12 cellular contexts compared by ENCODE assay signal in the genomic region with DNA sequence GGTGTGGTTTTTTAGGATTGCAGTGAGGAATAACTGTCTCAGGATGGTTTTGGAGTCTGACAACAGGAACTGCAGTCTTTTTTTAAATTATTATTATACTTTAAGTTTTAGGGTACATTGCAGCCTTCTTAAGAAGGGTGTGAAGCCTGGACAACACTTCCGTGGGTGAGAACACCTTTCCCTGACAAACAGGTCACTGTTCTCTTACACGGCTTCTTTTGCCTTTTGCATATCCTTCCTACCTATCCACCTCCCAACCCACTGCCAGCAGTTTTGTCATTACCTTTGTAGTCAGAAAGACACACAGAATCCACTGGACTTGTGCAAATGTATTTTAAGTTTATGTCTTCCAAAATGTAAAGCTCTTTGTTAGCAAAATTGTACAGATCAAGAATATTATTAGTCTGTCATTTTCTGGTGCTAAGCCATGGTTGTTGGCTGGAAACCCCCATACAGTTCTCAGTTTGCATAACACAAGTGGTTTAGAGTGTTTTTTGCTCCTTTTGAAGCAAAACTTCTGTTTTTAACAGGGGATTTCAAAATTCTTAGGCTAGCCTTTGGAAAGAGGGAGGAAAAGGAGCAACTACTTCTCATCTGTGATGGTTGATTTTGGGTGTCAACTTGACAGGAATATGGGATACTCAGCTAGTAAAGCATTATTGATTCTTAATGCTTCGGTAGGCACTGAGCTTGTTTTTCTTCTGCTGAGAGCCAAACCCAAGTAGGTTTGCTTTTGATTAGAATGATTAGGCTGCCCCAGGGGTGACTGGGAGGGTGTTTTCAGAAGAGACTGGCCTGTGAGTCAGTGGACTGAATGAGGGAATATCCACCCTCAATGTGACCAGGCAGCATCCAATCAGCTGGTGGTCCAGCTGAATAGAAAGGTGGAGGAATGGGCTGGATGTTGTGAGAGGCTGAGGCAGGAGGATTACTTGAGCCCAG. TPM values are rescaled to one million over a fixed set of nuclear protein-coding genes. Genes with fewer than 3 reads are reported as not detected.
DNase-seq lines count a peak whose midpoint lies in the region; ATAC-seq and FAIRE-seq lines count a peak whose summit lies in the region.
"Had no signal": no experiment of that assay in that cellular context is flagged by ENCODE, and none has a peak within 500 bp of the region (broad histone marks: within the 10 kb centered on the region; RNA-seq: fewer than 3 reads in every experiment).

No MANE protein-coding gene starts in this region.

- no peaks in the 10 kb centered on the region for H3K36me3 Mint-ChIP-seq in stimulated activated effector memory CD8-positive, alpha-beta T cell treated with anti-CD3 and anti-CD28 coated beads, Interleukin-12 subunit alpha, Interleukin-12 subunit beta, amount 100 ng/mL, for 72 hours

- peak overlapping the region; percentile 33 for H3K27ac Mint-ChIP-seq in stimulated activated effector memory CD8-positive, alpha-beta T cell treated with anti-CD3 and anti-CD28 coated beads, Interleukin-12 subunit alpha, Interleukin-12 subunit beta, amount 100 ng/mL, for 72 hours

- H3K4me1 Mint-ChIP-seq in stimulated activated effector memory CD8-positive, alpha-beta T cell treated with anti-CD3 and anti-CD28 coated beads, Interleukin-12 subunit alpha, Interleukin-12 subunit beta, amount 100 ng/mL, for 72 hours: no peaks in the 10 kb centered on the region

- no peak overlapping the region for H3K4me3 Mint-ChIP-seq in stimulated activated effector memory CD8-positive, alpha-beta T cell treated with anti-CD3 and anti-CD28 coated beads, Interleukin-12 subunit alpha, Interleukin-12 subunit beta, amount 100 ng/mL, for 72 hours

- ATAC-seq in GM19023 (IDR thresholded peaks at IDR 0.05; ENCODE audit: unreplicated experiment): peak; percentile 79
- ATAC-seq in GM21825 (IDR thresholded peaks at IDR 0.05; ENCODE audit: unreplicated experiment): peak; percentile 69
- peak; percentile 62 for ATAC-seq in HG03460 (IDR thresholded peaks at IDR 0.05; ENCODE audit: unreplicated experiment)
- ATAC-seq in stimulated activated effector memory CD8-positive, alpha-beta T cell treated with anti-CD3 and anti-CD28 coated beads, Interleukin-12 subunit alpha, Interleukin-12 subunit beta, amount 100 ng/mL, for 72 hours: no peak
- ATAC-seq: heart right ventricle, upper lobe of right lung had no signal

- H3K9me3 Mint-ChIP-seq in stimulated activated effector memory CD8-positive, alpha-beta T cell treated with anti-CD3 and anti-CD28 coated beads, Interleukin-12 subunit alpha, Interleukin-12 subunit beta, amount 100 ng/mL, for 72 hours: no peaks in the 10 kb centered on the region

- no peak for DNase-seq in stimulated activated effector memory CD8-positive, alpha-beta T cell treated with anti-CD3 and anti-CD28 coated beads, Interleukin-12 subunit alpha, Interleukin-12 subunit beta, amount 100 ng/mL, for 72 hours (ENCODE audit: low spot score in 2 of 2)
- no peak for DNase-seq in activated CD4-positive, CD25-positive, alpha-beta regulatory T cell (lab: John Stamatoyannopoulos, UW)
- DNase-seq in frontal cortex (ENCODE audit: low spot score in 2 of 2) (no peak), NOMO-1 (lab: John Stamatoyannopoulos, UW; ENCODE audit: unreplicated experiment in 2 of 2) (no peak)
- DNase-seq: effector CD4-positive, alpha-beta T cell; heart right ventricle; NCI-H1092; upper lobe of right lung had no signal

- no peak for FAIRE-seq in frontal cortex (lab: Jason Lieb, UNC)
- FAIRE-seq: D721Med had no signal

RNA-seq across cellular contexts. Expression of a gene that starts 29.4 kb away (rescaled TPM):
- total RNA-seq in frontal cortex: 81.1 TPM
